In the genomic region with DNA sequence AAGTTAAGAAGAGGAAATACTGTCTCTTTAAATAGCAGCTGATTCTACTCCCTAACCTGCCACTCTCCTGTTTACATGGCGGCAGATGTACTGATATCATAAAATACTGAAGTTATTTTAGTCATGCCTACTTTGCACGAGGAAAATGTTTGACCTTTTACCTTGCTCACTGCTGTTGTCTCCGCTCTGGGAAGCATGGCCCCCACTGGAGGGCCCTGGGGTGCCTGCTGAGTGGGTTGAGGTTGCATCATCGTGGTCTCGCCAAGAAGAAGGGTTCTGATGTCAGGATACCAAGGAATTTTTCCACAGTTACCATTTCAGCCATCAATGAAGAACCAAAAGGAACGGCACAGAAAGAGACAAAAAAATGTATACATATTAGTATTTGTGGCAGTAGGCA, we compare ENCODE assay signal across 21 cellular contexts. TPM values are rescaled to one million over a fixed set of nuclear protein-coding genes. Genes with fewer than 3 reads are reported as not detected.
DNase-seq lines count a peak whose midpoint lies in the region; ATAC-seq, FAIRE-seq and TF ChIP-seq lines count a peak whose summit lies in the region.
"Had no signal": no experiment of that assay in that cellular context is flagged by ENCODE, and none has a peak within 500 bp of the region (broad histone marks: within the 10 kb centered on the region; RNA-seq: fewer than 3 reads in every experiment).

No MANE protein-coding gene starts in this region.

- H3F3A ChIP-seq in GM23338 (replicated peaks; ENCODE audit: low read depth), result no peaks in the 10 kb centered on the region

- TF ChIP-seq POLR2A in K562 (conservative IDR thresholded peaks at IDR 0.05), result no peak

- no peaks in the 10 kb centered on the region for H3K9me2 ChIP-seq in GM23338 (ENCODE audit: insufficient read depth)

- H3K36me3 Mint-ChIP-seq in GM23338 (ENCODE audit: low read depth) (no peaks in the 10 kb centered on the region), nephron progenitor cell (ENCODE audit: low read depth) (peaks cover 96% of the 10 kb centered on the region)
- no peaks in the 10 kb centered on the region for H3K36me3 Mint-ChIP-seq in naive thymus-derived CD4-positive, alpha-beta T cell
- H3K36me3 Mint-ChIP-seq: CD14-positive monocyte had no signal

- no peak for TF ChIP-seq EP300 in K562 (IDR thresholded peaks at IDR 0.05; ENCODE audit: low read length)

- FAIRE-seq in K562 (lab: Jason Lieb, UNC), result no peak
- FAIRE-seq: GM12891, GM18507 had no signal

- ATAC-seq in GM23338 (no peak), K562 (no peak), left ventricle myocardium superior (peak; percentile 22), GM19035 (IDR thresholded peaks at IDR 0.05; ENCODE audit: unreplicated experiment) (no peak)
- ATAC-seq in naive thymus-derived CD4-positive, alpha-beta T cell, result no peak
- ATAC-seq: Panc1 had no signal

- POLR2A ChIA-PET in K562 (lab: Yijun Ruan, JAX), result interaction anchor here (0.9 kb wide), 1 partner anchor 26 kb away, joined by 3 read pairs; no protein-coding TSS in a partner anchor
- POLR2A ChIA-PET in naive thymus-derived CD4-positive, alpha-beta T cell (lab: Charles Lee), result no interaction called here

- H3K27me3 ChIP-seq in GM23338 (ENCODE audit: insufficient read depth) (no peaks in the 10 kb centered on the region), K562 (ENCODE audit: control insufficient read depth in 2 of 2, insufficient read depth in 2 of 2, low read length in 2 of 2) (no peaks in the 10 kb centered on the region)
- H3K27me3 ChIP-seq in naive thymus-derived CD4-positive, alpha-beta T cell (ENCODE audit: control insufficient read depth in 2 of 2, insufficient read depth in 2 of 2, low read length in 2 of 2), result no peaks in the 10 kb centered on the region
- H3K27me3 ChIP-seq: MG63 had no signal

- no peak overlapping the region for H2AFZ ChIP-seq in GM23338
- no peak overlapping the region for H2AFZ ChIP-seq in K562 (ENCODE audit: low read depth, low read length)

- CTCF ChIA-PET in K562 (lab: Yijun Ruan, JAX; ENCODE audit: low intra/inter-chr PET ratio), result no interaction called here
- CTCF ChIA-PET in naive thymus-derived CD4-positive, alpha-beta T cell (lab: Charles Lee), result no interaction called here

- no peaks in the 10 kb centered on the region for H3K9me3 ChIP-seq in K562 (replicated peaks; ENCODE audit: control insufficient read depth, insufficient read depth, low read depth, low read length)
- H3K9me3 ChIP-seq in naive thymus-derived CD4-positive, alpha-beta T cell (ENCODE audit: control insufficient read depth in 2 of 3, low read length in 3 of 3), result no peaks in the 10 kb centered on the region
- H3K9me3 ChIP-seq: MG63 had no signal

- H3K9me3 Mint-ChIP-seq in GM23338, result no peaks in the 10 kb centered on the region
- H3K9me3 Mint-ChIP-seq in nephron progenitor cell, result no peaks in the 10 kb centered on the region
- H3K9me3 Mint-ChIP-seq in naive thymus-derived CD4-positive, alpha-beta T cell, result peaks cover 0 to 4% (median 0%) of the 10 kb centered on the region in 11 donors
- H3K9me3 Mint-ChIP-seq: HFFc6 had no signal

- H3K36me3 ChIP-seq in GM23338 (ENCODE audit: insufficient read depth), result no peaks in the 10 kb centered on the region
- H3K36me3 ChIP-seq in K562 (ENCODE audit: control insufficient read depth, insufficient read depth, low read length), result peaks cover 85% of the 10 kb centered on the region
- no peaks in the 10 kb centered on the region for H3K36me3 ChIP-seq in naive thymus-derived CD4-positive, alpha-beta T cell (ENCODE audit: control insufficient read depth in 2 of 3, insufficient read depth in 3 of 3, low read length in 3 of 3)
- H3K36me3 ChIP-seq: MG63 had no signal

- TF ChIP-seq CTCF in GM23338 (conservative IDR thresholded peaks at IDR 0.05; ENCODE audit: low read depth in 2 of 2) (no peak), K562 (IDR thresholded peaks at IDR 0.05 in 2 of 3, conservative IDR thresholded peaks at IDR 0.05 in 1 of 3; ENCODE audit: insufficient read depth in 2 of 3, low read depth in 1 of 3, low read length in 3 of 3) (no peak), nephron progenitor cell (IDR thresholded peaks at IDR 0.05) (no peak)

- no peak for TF ChIP-seq RAD21 in K562 (CRISPR knock-in tag; conservative IDR thresholded peaks at IDR 0.05 in 1 of 2, IDR thresholded peaks at IDR 0.05 in 1 of 2)

- peaks cover 37% of the 10 kb centered on the region for H3K4me1 Mint-ChIP-seq in GM23338
- H3K4me1 Mint-ChIP-seq in nephron progenitor cell, result peaks cover 99% of the 10 kb centered on the region
- H3K4me1 Mint-ChIP-seq in naive thymus-derived CD4-positive, alpha-beta T cell, result no peaks in the 10 kb centered on the region
- H3K4me1 Mint-ChIP-seq: CD14-positive monocyte had no signal

- H3K4me1 ChIP-seq in GM23338 (ENCODE audit: insufficient read depth) (peaks cover 22% of the 10 kb centered on the region), K562 (replicated peaks in 1 of 2; ENCODE audit: control insufficient read depth in 2 of 2, insufficient read depth in 2 of 2, low read length in 2 of 2) (0 out of 5 replicates have a peak, but pooled peaks cover 0 to 1% of the 10 kb centered on the region in 2 experiments)
- no peaks in the 10 kb centered on the region for H3K4me1 ChIP-seq in naive thymus-derived CD4-positive, alpha-beta T cell (ENCODE audit: control insufficient read depth in 2 of 2, insufficient read depth in 2 of 2, low read length in 2 of 2)

- H3K27ac Mint-ChIP-seq in GM23338 (no peak overlapping the region), nephron progenitor cell (peak overlapping the region; percentile 79)
- H3K27ac Mint-ChIP-seq in naive thymus-derived CD4-positive, alpha-beta T cell, result no peak overlapping the region
- H3K27ac Mint-ChIP-seq: CD14-positive monocyte, HFFc6 had no signal

- no peak overlapping the region for H3K27ac ChIP-seq in GM23338 (ENCODE audit: low read depth)
- no peak overlapping the region for H3K27ac ChIP-seq in K562 (ENCODE audit: extremely low read depth, low read depth, low read length)
- no peak overlapping the region for H3K27ac ChIP-seq in naive thymus-derived CD4-positive, alpha-beta T cell (ENCODE audit: low read depth, low read length)

- no peaks in the 10 kb centered on the region for H3K9me1 ChIP-seq in K562 (ENCODE audit: control insufficient read depth, insufficient read depth, low read length)

- no peak for DNase-seq in GM23338 (ENCODE audit: low spot score)
- no peak for DNase-seq in K562 (ENCODE audit: extremely low read depth in 1 of 4, low spot score in 3 of 4)
- no peak for DNase-seq in left ventricle myocardium superior
- no peak for DNase-seq in nephron progenitor cell
- DNase-seq in H4 (ENCODE audit: low spot score), result no peak
- no peak for DNase-seq in naive thymus-derived CD4-positive, alpha-beta T cell
- DNase-seq: AML-193, DMS 273 treated with DMSO at 0.1 percent for 48 hours, GF-D8, GOT3, HFFc6, Karpas-422, MG63, NCI-H1092, NCI-H2227 treated with DMSO at 0.1 percent for 48 hours, NCI-H524 had no signal

- H3K4me3 Mint-ChIP-seq in GM23338 (no peak overlapping the region), nephron progenitor cell (peak overlapping the region; percentile 49)
- H3K4me3 Mint-ChIP-seq in naive thymus-derived CD4-positive, alpha-beta T cell, result no peak overlapping the region
- H3K4me3 Mint-ChIP-seq: CD14-positive monocyte, HFFc6 had no signal

- H3K4me3 ChIP-seq in GM23338 (no peak overlapping the region), K562 (no peak overlapping the region)
- no peak overlapping the region for H3K4me3 ChIP-seq in naive thymus-derived CD4-positive, alpha-beta T cell (ENCODE audit: low read length)
- H3K4me3 ChIP-seq: MG63 had no signal

- in situ Hi-C loops in K562 (cut with MboI), result no loop called here

- H3K9ac ChIP-seq in K562 (ENCODE audit: insufficient read depth in 1 of 2, low read depth in 2 of 2, low read length in 2 of 2), result no peak overlapping the region

- H4K20me1 ChIP-seq in GM23338 (replicated peaks; ENCODE audit: insufficient read depth) (no peaks in the 10 kb centered on the region), K562 (replicated peaks; ENCODE audit: control insufficient read depth, insufficient read depth, low read length) (no peaks in the 10 kb centered on the region)

- H3K27me3 Mint-ChIP-seq in GM23338 (ENCODE audit: insufficient read depth, low read depth, poor library complexity) (no peaks in the 10 kb centered on the region), nephron progenitor cell (ENCODE audit: low read depth, poor library complexity) (no peaks in the 10 kb centered on the region)
- peaks cover 3 to 42% (median 38%) of the 10 kb centered on the region in 5 donors for H3K27me3 Mint-ChIP-seq in naive thymus-derived CD4-positive, alpha-beta T cell

- H3K4me2 ChIP-seq in GM23338 (0 out of 2 replicates have a peak overlapping the region, but pooled peaks have one; percentile 1), K562 (ENCODE audit: insufficient read depth, low read length) (no peak overlapping the region)

- WGBS in K562 (ENCODE audit: insufficient coverage, low coverage, missing lambda C conversion rate), result 84% methylated on average over 6 of the region's 6 CpGs

- H3K79me2 ChIP-seq in GM23338 (replicated peaks; ENCODE audit: insufficient read depth), result no peaks in the 10 kb centered on the region
- H3K79me2 ChIP-seq in K562 (ENCODE audit: control insufficient read depth, insufficient read depth, low read length), result peaks cover 24% of the 10 kb centered on the region; the same call in 2 of the 3 replicates

- intact Hi-C loops in K562 (cut with micrococcal nuclease), result no loop called here
- intact Hi-C loops in left ventricle myocardium superior (cut with micrococcal nuclease), result no loop called here
- intact Hi-C loops in naive thymus-derived CD4-positive, alpha-beta T cell (cut with micrococcal nuclease), result no loop called here

- BruUV-seq in K562 (replicated peaks; lab: Mats Ljungman, UMichigan), result no TSS peak

RNA-seq across cellular contexts. Expression of a gene that starts 16.7 kb away (rescaled TPM):
- not detected in 2 replicates for total RNA-seq in GM23338 (2014; rRNA removed; shearing (Covaris generic))
- polyA plus RNA-seq in GM23338 (2016; fragmentation: Nextera tagmentation; extraction: Ambion mirVana) (0.16 and 0.27 TPM in 2 replicates), K562 (2011; rRNA removed) (15.3 and 21.1 TPM in 2 replicates), K562 (2014; fragmentation: Illumina TruSeq; extraction: Trizol) (51.5 and 64.2 TPM in 2 replicates), K562 (2014; fragmentation: Nextera tagmentation; extraction: Ambion mirVana) (1 to 10 TPM; 7.5 to 8.4 TPM), K562 (2014; rRNA removed) (21.2 and 26.8 TPM in 2 replicates)
- 81.4 and 111 TPM in 2 replicates for total RNA-seq in K562 (2011; cell fraction: chromatin; rRNA removed; ENCODE audit: low replicate concordance)
- total RNA-seq in K562 (2011; cell fraction: nucleolus; rRNA removed), result 43.4 and 50.3 TPM in 2 replicates
- total RNA-seq in K562 (2011; cell fraction: nucleoplasm; rRNA removed), result 69.0 and 74.6 TPM in 2 replicates
- total RNA-seq in K562 (2014; rRNA removed) (22.3 and 34.4 TPM in 2 replicates), K562 (2014; rRNA removed; fragmentation: Illumina TruSeq; extraction: Trizol) (24.6 and 31.2 TPM in 2 replicates), K562 (2015; rRNA removed; fragmentation: Illumina TruSeq; extraction: Trizol) (41.0 and 45.8 TPM in 2 replicates), K562 (2021) (34.3 and 34.9 TPM in 2 replicates), left ventricle myocardium superior (44.9 TPM)
- 19.4 and 28.6 TPM in 2 replicates for polyA plus RNA-seq in K562 (2011; cell fraction: cytosol; rRNA removed)
- 43.0 and 54.5 TPM in 2 replicates for polyA plus RNA-seq in K562 (2011; cell fraction: nucleus; rRNA removed)
- 29.1 and 37.1 TPM in 2 replicates for polyA plus RNA-seq in K562 (2012)
- polyA minus RNA-seq in K562 (2011; rRNA and poly(A)+ RNA removed), result 49.8 and 57.7 TPM in 2 replicates
- polyA minus RNA-seq in K562 (2011; cell fraction: cytosol; rRNA and poly(A)+ RNA removed), result 8.4 and 8.6 TPM in 2 replicates
- polyA minus RNA-seq in K562 (2011; cell fraction: nucleus; rRNA and poly(A)+ RNA removed), result 81.6 and 103 TPM in 2 replicates
- total RNA-seq in H4 (2014; rRNA removed; shearing (Covaris generic)), result 13.0 and 28.0 TPM in 2 replicates
- total RNA-seq in naive thymus-derived CD4-positive, alpha-beta T cell, result under 1 TPM in 2 of 5 experiments, not detected in 3; 0.07 to 0.71 TPM
- not detected for polyA plus RNA-seq in naive thymus-derived CD4-positive, alpha-beta T cell
- polyA plus RNA-seq: CD14-positive monocyte had no signal
